9 cellular contexts compared by ENCODE assay signal in the genomic region with DNA sequence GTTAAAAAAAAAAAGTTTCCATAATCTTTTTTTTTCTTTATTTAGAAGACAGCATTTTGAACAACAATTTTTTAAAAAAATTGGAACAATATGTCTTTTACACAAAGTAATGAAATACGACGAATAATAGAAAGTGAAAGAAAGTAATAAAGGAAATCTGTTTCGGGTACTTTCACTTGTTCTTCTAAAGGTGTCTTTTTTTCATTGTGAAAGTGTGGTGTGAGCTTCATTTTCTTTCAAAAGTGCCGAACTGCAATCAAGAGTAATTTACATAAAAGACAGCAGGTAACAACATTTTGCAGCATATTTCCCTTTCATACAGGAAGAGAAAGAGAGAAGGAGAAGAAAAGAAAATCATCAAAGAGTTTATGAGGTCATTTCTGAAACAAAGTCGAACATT.
DNase-seq lines count a peak whose midpoint lies in the region; ATAC-seq, FAIRE-seq and TF ChIP-seq lines count a peak whose summit lies in the region.
"Had no signal": no experiment of that assay in that cellular context is flagged by ENCODE, and none has a peak within 500 bp of the region (broad histone marks: within the 10 kb centered on the region; RNA-seq: fewer than 3 reads in every experiment).

No MANE protein-coding gene starts in this region.

- intact Hi-C loops in CD4-positive, alpha-beta T cell (cut with DNase I, micrococcal nuclease): no loop called here
- intact Hi-C loops in kidney (cut with DNase I) (no loop called here), head of caudate nucleus (cut with DNase I) (no loop called here), left ventricle myocardium superior (cut with micrococcal nuclease) (no loop called here)

- FAIRE-seq in kidney (lab: Jason Lieb, UNC): peak; percentile 54

- no peak overlapping the region for H3K4me3 ChIP-seq in kidney (ENCODE audit: low read length in 2 of 2)

- peak overlapping the region; percentile 92 for H3K4me3 Mint-ChIP-seq in CD4-positive, alpha-beta T cell

- H3K9me3 Mint-ChIP-seq in CD4-positive, alpha-beta T cell: no peaks in the 10 kb centered on the region

- H3K9me3 ChIP-seq in CD4-positive, alpha-beta T cell (ENCODE audit: control insufficient read depth, low read length): no peaks in the 10 kb centered on the region
- no peaks in the 10 kb centered on the region for H3K9me3 ChIP-seq in kidney (ENCODE audit: control insufficient read depth in 1 of 2, low read length in 2 of 2)

- peaks cover 20% of the 10 kb centered on the region for H3K4me1 Mint-ChIP-seq in CD4-positive, alpha-beta T cell (ENCODE audit: low read depth)

- no peaks in the 10 kb centered on the region for H3K36me3 Mint-ChIP-seq in CD4-positive, alpha-beta T cell (ENCODE audit: low read depth)

- no peaks in the 10 kb centered on the region for H3K27me3 ChIP-seq in CD4-positive, alpha-beta T cell (ENCODE audit: control insufficient read depth, insufficient read depth, low read length)

- H3K36me3 ChIP-seq in kidney (ENCODE audit: control insufficient read depth in 1 of 2, insufficient read depth in 2 of 2, low read length in 2 of 2): no peaks in the 10 kb centered on the region

- CTCF ChIA-PET in CD4-positive, alpha-beta T cell (lab: Charles Lee): no interaction called here

- no peak for DNase-seq in CD4-positive, alpha-beta T cell
- peak; percentile 30 for DNase-seq in RKO (ENCODE audit: low spot score)
- DNase-seq in kidney: no peak
- no peak for DNase-seq in head of caudate nucleus
- no peak for DNase-seq in amygdala (lab: John Stamatoyannopoulos, UW)
- no peak for DNase-seq in left ventricle myocardium superior
- no peak for DNase-seq in HuH-7.5 (ENCODE audit: low spot score)
- DNase-seq: HCEC 1CT had no signal

- no peak for ATAC-seq in CD4-positive, alpha-beta T cell (ENCODE audit: poor library complexity)
- ATAC-seq in GM21717 (IDR thresholded peaks at IDR 0.05; ENCODE audit: unreplicated experiment): peak; percentile 85
- ATAC-seq in left ventricle myocardium superior: no peak

- H3K9ac ChIP-seq in kidney (ENCODE audit: low read length in 2 of 2): no peak overlapping the region

- H3K27me3 Mint-ChIP-seq in CD4-positive, alpha-beta T cell: no peaks in the 10 kb centered on the region

- POLR2A ChIA-PET in CD4-positive, alpha-beta T cell (lab: Charles Lee): no interaction called here

- no peak overlapping the region for H3K27ac ChIP-seq in CD4-positive, alpha-beta T cell (ENCODE audit: low read depth, low read length)
- no peak overlapping the region for H3K27ac ChIP-seq in kidney (ENCODE audit: low read depth in 2 of 2, low read length in 2 of 2)

- no peaks in the 10 kb centered on the region for H3K4me1 ChIP-seq in kidney (ENCODE audit: control insufficient read depth in 1 of 2, insufficient read depth in 1 of 2, low read depth in 1 of 2, low read length in 2 of 2)

- peak overlapping the region; percentile 84 for H3K27ac Mint-ChIP-seq in CD4-positive, alpha-beta T cell

- no peak for TF ChIP-seq CTCF in CD4-positive, alpha-beta T cell (IDR thresholded peaks at IDR 0.05)
- TF ChIP-seq CTCF in kidney (IDR thresholded peaks at IDR 0.05; ENCODE audit: borderline replicate concordance, extremely low read depth, insufficient read depth): no peak
